19 cellular contexts compared by ENCODE assay signal in genomic region chr10:97913554-97913953, GRCh38.
DNase-seq lines count a peak whose midpoint lies in the region; ATAC-seq and TF ChIP-seq lines count a peak whose summit lies in the region.
"Had no signal": no experiment of that assay in that cellular context is flagged by ENCODE, and none has a peak within 500 bp of the region (broad histone marks: within the 10 kb centered on the region; RNA-seq: fewer than 3 reads in every experiment).

No MANE protein-coding gene starts in this region.

- H3K4me1 ChIP-seq in osteoblast (ENCODE audit: insufficient read depth, low read length) (no peaks in the 10 kb centered on the region), neuronal stem cell (ENCODE audit: control insufficient read depth in 2 of 2, insufficient read depth in 1 of 2, low read depth in 1 of 2, low read length in 2 of 2) (peaks cover 0 to 5% of the 10 kb centered on the region in 2 donors)
- H3K4me1 ChIP-seq: Caco-2 had no signal

- no peak overlapping the region for H3K18ac ChIP-seq in neuronal stem cell (ENCODE audit: low read length)

- no peaks in the 10 kb centered on the region for H4K20me1 ChIP-seq in osteoblast (ENCODE audit: insufficient read depth, low read length)

- no peak overlapping the region for H3K27ac ChIP-seq in osteoblast (ENCODE audit: low read depth, low read length)
- H3K27ac ChIP-seq in neuronal stem cell (replicated peaks; ENCODE audit: low read length), result no peak overlapping the region
- H3K27ac ChIP-seq: 22Rv1; BLaER1 treated with 17β-estradiol and CSF1 and Interleukin-3, amounts not matched to agents 10 nM and 100 nM; C4-2B had no signal

- peaks cover 17% of the 10 kb centered on the region for H3K4me1 Mint-ChIP-seq in T-helper 17 cell
- H3K4me1 Mint-ChIP-seq: B cell had no signal

- WGBS in neuronal stem cell (ENCODE audit: extremely low coverage in 2 of 2, insufficient read length in 2 of 2, insufficient replicate concordance in 1 of 2), 2 donors, result no CpG with 5 or more reads among the region's 8 CpGs

- H4K8ac ChIP-seq in neuronal stem cell (ENCODE audit: low read depth, low read length), result no peak overlapping the region

- H3K4ac ChIP-seq in neuronal stem cell (ENCODE audit: low read length), result no peak overlapping the region

- DNase-seq in Right ventricle myocardium inferior (ENCODE audit: missing footprints) (peak; percentile 17), left ventricle myocardium superior (no peak), T-helper 17 cell (no peak), left kidney (ENCODE audit: low read depth, low spot score) (peak; percentile 6), osteoblast (ENCODE audit: insufficient read length, low spot score, missing footprints) (peak; percentile 27), middle frontal gyrus (ENCODE audit: extremely low spot score, low spot score) (no peak), neuronal stem cell (ENCODE audit: low spot score) (no peak)
- DNase-seq: AML-193; Caco-2; Calu3; CD4-positive, alpha-beta T cell; CD8-positive, alpha-beta T cell; DMS79 treated with DMSO at 0.1 percent for 48 hours; GF-D8 had no signal

- ATAC-seq in Right ventricle myocardium inferior (no peak), left ventricle myocardium superior (no peak), T-helper 17 cell (no peak)
- ATAC-seq: CD8-positive, alpha-beta T cell had no signal

- TF ChIP-seq CTCF in osteoblast (IDR thresholded peaks at IDR 0.05; ENCODE audit: extremely low read depth, low read depth, low read length), result no peak

- H3K27ac Mint-ChIP-seq in T-helper 17 cell, result peak overlapping the region; percentile 61
- H3K27ac Mint-ChIP-seq: B cell; CD4-positive, alpha-beta T cell; CD8-positive, alpha-beta T cell had no signal

- H4K91ac ChIP-seq in neuronal stem cell (ENCODE audit: low read depth, low read length, poor library complexity), result no peak overlapping the region

- no peak overlapping the region for H2BK15ac ChIP-seq in neuronal stem cell (ENCODE audit: low read length)

- no peak overlapping the region for H2AFZ ChIP-seq in osteoblast (ENCODE audit: low read length)
- no peak overlapping the region for H2AFZ ChIP-seq in neuronal stem cell (ENCODE audit: low read length)

- H2AK5ac ChIP-seq in neuronal stem cell (ENCODE audit: low read depth, low read length), result no peak overlapping the region

- H3K9ac ChIP-seq in neuronal stem cell (ENCODE audit: low read depth, low read length, poor library complexity), result no peak overlapping the region
- H3K9ac ChIP-seq: BLaER1 treated with 17β-estradiol and CSF1 and Interleukin-3, amounts not matched to agents 10 nM and 100 nM had no signal

- no peak overlapping the region for H2BK120ac ChIP-seq in neuronal stem cell (ENCODE audit: low read depth, low read length)

- H3K79me2 ChIP-seq in osteoblast (ENCODE audit: insufficient read depth, low read length), result no peaks in the 10 kb centered on the region

- no peak overlapping the region for H3K14ac ChIP-seq in neuronal stem cell (ENCODE audit: low read length)

- H3K79me1 ChIP-seq in neuronal stem cell (ENCODE audit: low read depth, low read length), result no peaks in the 10 kb centered on the region

- H3K27me3 ChIP-seq in osteoblast (ENCODE audit: insufficient read depth, low read length) (peaks cover 17% of the 10 kb centered on the region), neuronal stem cell (ENCODE audit: control insufficient read depth in 3 of 3, insufficient read depth in 3 of 3, low read depth in 1 of 3, low read length in 3 of 3) (peaks cover 0 to 47% (median 0%) of the 10 kb centered on the region in 3 experiments)
- H3K27me3 ChIP-seq: BLaER1 treated with 17β-estradiol and CSF1 and Interleukin-3, amounts not matched to agents 10 nM and 100 nM had no signal

- peaks cover 2% of the 10 kb centered on the region for H3K36me3 Mint-ChIP-seq in T-helper 17 cell (ENCODE audit: low read depth)
- H3K36me3 Mint-ChIP-seq: CD8-positive, alpha-beta T cell had no signal

- intact Hi-C loops in Right ventricle myocardium inferior (cut with DNase I) (no loop called here), left ventricle myocardium superior (cut with micrococcal nuclease) (no loop called here)

- no peak overlapping the region for H3K4me3 Mint-ChIP-seq in T-helper 17 cell
- H3K4me3 Mint-ChIP-seq: B cell; CD4-positive, alpha-beta T cell; CD8-positive, alpha-beta T cell had no signal

- H3K4me3 ChIP-seq in osteoblast (ENCODE audit: insufficient read depth, low read length), result no peak overlapping the region
- no peak overlapping the region for H3K4me3 ChIP-seq in neuronal stem cell (ENCODE audit: low read length in 2 of 2)
- H3K4me3 ChIP-seq: A549; BLaER1 treated with 17β-estradiol and CSF1 and Interleukin-3, amounts not matched to agents 10 nM and 100 nM had no signal

- H3K23ac ChIP-seq in neuronal stem cell (ENCODE audit: low read depth, low read length, poor library complexity), result no peak overlapping the region

- H3K36me3 ChIP-seq in osteoblast (ENCODE audit: insufficient read depth, low read length) (no peaks in the 10 kb centered on the region), neuronal stem cell (replicated peaks in 1 of 2; ENCODE audit: control insufficient read depth in 2 of 2, insufficient read depth in 2 of 2, low read length in 2 of 2) (no peaks in the 10 kb centered on the region)
- H3K36me3 ChIP-seq: BLaER1 treated with 17β-estradiol and CSF1 and Interleukin-3, amounts not matched to agents 10 nM and 100 nM had no signal

- no peak overlapping the region for H2BK5ac ChIP-seq in neuronal stem cell (ENCODE audit: low read length)

- no peak overlapping the region for H2BK12ac ChIP-seq in neuronal stem cell (ENCODE audit: low read length)

- no peak overlapping the region for H3K4me2 ChIP-seq in osteoblast (ENCODE audit: insufficient read depth, low read length)
- H3K4me2 ChIP-seq in neuronal stem cell (ENCODE audit: insufficient read depth, low read length, poor library complexity, severe bottlenecking), result no peak overlapping the region
- H3K4me2 ChIP-seq: A549 had no signal

- H3K9me3 ChIP-seq in T-helper 17 cell (ENCODE audit: control insufficient read depth, low read length, poor library complexity, severe bottlenecking) (no peaks in the 10 kb centered on the region), osteoblast (ENCODE audit: low read depth, low read length) (no peaks in the 10 kb centered on the region), neuronal stem cell (replicated peaks in 1 of 2; ENCODE audit: control insufficient read depth in 2 of 2, insufficient read depth in 1 of 2, low read depth in 1 of 2, low read length in 2 of 2) (no peaks in the 10 kb centered on the region)
- H3K9me3 ChIP-seq: A549; BLaER1 treated with 17β-estradiol and CSF1 and Interleukin-3, amounts not matched to agents 10 nM and 100 nM; Caco-2 had no signal

- peaks cover 43% of the 10 kb centered on the region for H3K27me3 Mint-ChIP-seq in T-helper 17 cell

Comparison
In these comparisons a context has a peak if more than half of its experiments do, and no peak if none do; other contexts are left out.
1. DNase-seq: peak in Right ventricle myocardium inferior (single experiment), left kidney (single experiment) and osteoblast (single experiment); none in left ventricle myocardium superior (single experiment), T-helper 17 cell (0 of 3), middle frontal gyrus (single experiment) and neuronal stem cell (single experiment).